Comparison of ENCODE assay signal across 1 cellular context in the genomic region with DNA sequence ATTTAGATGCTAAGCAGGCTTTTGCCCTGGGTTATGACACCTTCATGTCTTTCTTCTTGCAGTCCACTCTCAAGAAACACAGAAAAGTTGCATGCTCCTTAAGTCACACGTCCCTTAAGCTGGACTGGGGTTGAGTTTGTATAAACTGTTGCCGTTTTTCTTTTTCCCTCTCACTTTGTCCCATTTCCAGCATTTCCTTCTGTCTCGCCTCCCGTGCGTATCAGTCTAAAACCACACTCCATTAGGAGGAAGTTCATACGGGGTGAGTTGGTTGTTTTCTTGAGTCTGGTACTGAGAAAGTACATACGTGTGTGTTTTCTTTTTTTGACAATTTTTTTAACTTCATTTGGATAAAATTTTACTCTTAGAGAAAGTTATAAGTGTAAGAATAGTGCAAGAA.
TF ChIP-seq lines count a peak whose summit lies in the region.

No MANE protein-coding gene starts in this region.

TF ChIP-seq in IMR-90, 13 proteins besides CTCF, POLR2A, EP300 and RAD21:
- TF ChIP-seq FOS (IDR thresholded peaks at IDR 0.05; ENCODE audit: low read depth, low read length) (no peak), RCOR1 (IDR thresholded peaks at IDR 0.05; ENCODE audit: insufficient replicate concordance, low read length) (no peak), MAFK (IDR thresholded peaks at IDR 0.05; ENCODE audit: low read depth, low read length) (no peak), BHLHE40 (IDR thresholded peaks at IDR 0.05; ENCODE audit: low read depth, low read length) (no peak), CEBPB (IDR thresholded peaks at IDR 0.05; ENCODE audit: low read depth, low read length) (no peak)
